ENCODE assay signal across 15 cellular contexts in genomic region chr11:76792505-76793264, GRCh38. TPM values are rescaled to one million over a fixed set of nuclear protein-coding genes. Genes with fewer than 3 reads are reported as not detected.
DNase-seq lines count a peak whose midpoint lies in the region; ATAC-seq and TF ChIP-seq lines count a peak whose summit lies in the region.
"Had no signal": no experiment of that assay in that cellular context is flagged by ENCODE, and none has a peak within 500 bp of the region (broad histone marks: within the 10 kb centered on the region; RNA-seq: fewer than 3 reads in every experiment).

No MANE protein-coding gene starts in this region.

- no peak for DNase-seq in GM23248
- peak; percentile 48 for DNase-seq in left lobe of liver (ENCODE audit: low spot score)
- no peak for DNase-seq in transverse colon
- no peak for DNase-seq in HFFc6
- DNase-seq in COLO668 (lab: John Stamatoyannopoulos, UW; ENCODE audit: unreplicated experiment), result no peak
- no peak for DNase-seq in dermis blood vessel endothelial cell
- DNase-seq: activated CD4-positive, alpha-beta T cell treated with anti-CD3 and anti-CD28 coated beads, Interleukin-2, amount 10 ng/mL, durations not matched to agents 7 days and 5 days; CD4-positive, alpha-beta T cell; NCI-H526 treated with DMSO at 0.1 percent for 48 hours; T-helper 9 cell had no signal

- in situ Hi-C loops in GM23248 (cut with MboI) (loop anchor here (5.0 kb wide), 1 partner anchor 50 kb away; no protein-coding TSS in a partner anchor), transverse colon (cut with MboI; ENCODE audit: low pct_ligation_motif_present in 1 of 4, low pct_unique_long_range_greater_than_20kb in 1 of 4, low sequenced_read_pairs in 3 of 4) (no loop called here)

- no peak for ATAC-seq in left lobe of liver
- ATAC-seq: HCT116 had no signal

- no peak overlapping the region for H2AFZ ChIP-seq in GM23248
- H2AFZ ChIP-seq: parathyroid adenoma had no signal

- peak overlapping the region in 4 of 5 experiments; percentile 57 to 90 (median 73) for H3K27ac Mint-ChIP-seq in brain
- H3K27ac Mint-ChIP-seq in HFFc6, result no peak overlapping the region
- H3K27ac Mint-ChIP-seq: activated CD4-positive, alpha-beta T cell treated with anti-CD3 and anti-CD28 coated beads, Interleukin-2, amount 10 ng/mL, durations not matched to agents 7 days and 5 days; activated T-helper 1 cell treated with anti-CD3 and anti-CD28 coated beads, Interleukin-12 subunit alpha, Interleukin-12 subunit beta, Interleukin-2, Interleukin-4 antibody, amounts not matched to agents 30 ng/mL and 10 ng/mL and 1 ng/mL, durations not matched to agents 14 hours and 24 hours and 36 hours; CD4-positive, alpha-beta T cell had no signal

- no peak for TF ChIP-seq POLR2A in transverse colon (IDR thresholded peaks at IDR 0.05)

- H4K20me1 ChIP-seq in GM23248 (ENCODE audit: insufficient read depth), result peaks cover 11% of the 10 kb centered on the region; the same call in 1 of the 2 replicates

- peaks cover 25% of the 10 kb centered on the region for H3K4me1 ChIP-seq in GM23248 (ENCODE audit: insufficient read depth)
- H3K4me1 ChIP-seq in subcutaneous abdominal adipose tissue (ENCODE audit: control insufficient read depth in 5 of 5, insufficient read depth in 5 of 5, low read length in 5 of 5), result peaks cover 15 to 98% (median 92%) of the 10 kb centered on the region in 5 donors
- H3K4me1 ChIP-seq in transverse colon, result peaks cover 13 to 47% (median 45%) of the 10 kb centered on the region in 4 donors

- H3K4me1 Mint-ChIP-seq in brain (peaks cover 51% of the 10 kb centered on the region), HFFc6 (ENCODE audit: low read depth) (peaks cover 25% of the 10 kb centered on the region)
- H3K4me1 Mint-ChIP-seq: activated CD4-positive, alpha-beta T cell treated with anti-CD3 and anti-CD28 coated beads, Interleukin-2, amount 10 ng/mL, durations not matched to agents 7 days and 5 days had no signal

- H3K27me3 Mint-ChIP-seq in brain, result no peaks in the 10 kb centered on the region
- peaks cover 12% of the 10 kb centered on the region for H3K27me3 Mint-ChIP-seq in HFFc6 (ENCODE audit: insufficient read depth)
- H3K27me3 Mint-ChIP-seq: CD4-positive, alpha-beta T cell had no signal

- H3K27me3 ChIP-seq in GM23248 (replicated peaks; ENCODE audit: insufficient read depth) (no peaks in the 10 kb centered on the region), subcutaneous abdominal adipose tissue (ENCODE audit: control insufficient read depth in 5 of 5, insufficient read depth in 4 of 5, low read length in 5 of 5) (no peaks in the 10 kb centered on the region), transverse colon (no peaks in the 10 kb centered on the region)

- no peaks in the 10 kb centered on the region for H3K9me2 ChIP-seq in GM23248 (ENCODE audit: insufficient read depth)

- peak overlapping the region; percentile 43 for H3K4me2 ChIP-seq in GM23248 (ENCODE audit: unreplicated experiment)

- TF ChIP-seq EP300 in transverse colon (IDR thresholded peaks at IDR 0.05; ENCODE audit: low read depth), result no peak

- peaks cover 64% of the 10 kb centered on the region for H3K36me3 Mint-ChIP-seq in brain
- H3K36me3 Mint-ChIP-seq in HFFc6 (ENCODE audit: low read depth), result peaks cover 22% of the 10 kb centered on the region; the same call in 1 of the 2 replicates

- intact Hi-C loops in transverse colon (cut with DNase I; ENCODE audit: low total_unique reads), result no loop called here

- peak overlapping the region in 4 of 5 experiments; percentile 13 to 49 (median 38) for H3K4me3 Mint-ChIP-seq in brain
- H3K4me3 Mint-ChIP-seq in HFFc6, result no peak overlapping the region
- H3K4me3 Mint-ChIP-seq: activated CD4-positive, alpha-beta T cell treated with anti-CD3 and anti-CD28 coated beads, Interleukin-2, amount 10 ng/mL, durations not matched to agents 7 days and 5 days; activated T-helper 1 cell treated with anti-CD3 and anti-CD28 coated beads, Interleukin-12 subunit alpha, Interleukin-12 subunit beta, Interleukin-2, Interleukin-4 antibody, amounts not matched to agents 30 ng/mL and 10 ng/mL and 1 ng/mL, durations not matched to agents 14 hours and 24 hours and 36 hours; CD4-positive, alpha-beta T cell had no signal

- H3K9me3 ChIP-seq in GM23248 (ENCODE audit: low read depth) (no peaks in the 10 kb centered on the region), subcutaneous abdominal adipose tissue (ENCODE audit: control insufficient read depth in 5 of 5, low read length in 5 of 5) (no peaks in the 10 kb centered on the region), transverse colon (no peaks in the 10 kb centered on the region)

- H3K79me2 ChIP-seq in GM23248 (ENCODE audit: insufficient read depth), result peaks cover 88% of the 10 kb centered on the region

- H3F3A ChIP-seq in GM23248 (ENCODE audit: insufficient read depth), result 0 out of 2 replicates have a peak, but pooled peaks cover 12% of the 10 kb centered on the region

- H3K4me3 ChIP-seq in GM23248 (no peak overlapping the region), subcutaneous abdominal adipose tissue (ENCODE audit: low read depth in 1 of 5, low read length in 5 of 5) (peak overlapping the region in 2 of 5 donors; percentile 9 to 19), transverse colon (no peak overlapping the region)

- H3K36me3 ChIP-seq in GM23248 (ENCODE audit: low read depth) (no peaks in the 10 kb centered on the region), subcutaneous abdominal adipose tissue (ENCODE audit: control insufficient read depth in 5 of 5, insufficient read depth in 5 of 5, low read length in 5 of 5) (peaks cover 0 to 34% (median 25%) of the 10 kb centered on the region in 5 donors), transverse colon (no peaks in the 10 kb centered on the region)

- TF ChIP-seq CTCF in brain (conservative IDR thresholded peaks at IDR 0.05), result no peak
- no peak for TF ChIP-seq CTCF in transverse colon (IDR thresholded peaks at IDR 0.05)
- TF ChIP-seq CTCF in HFFc6 (IDR thresholded peaks at IDR 0.05), result no peak

- H3K9me3 Mint-ChIP-seq in brain, result peaks cover 10 to 31% (median 12%) of the 10 kb centered on the region in 5 experiments
- peaks cover 6% of the 10 kb centered on the region; the same call in 1 of the 2 replicates for H3K9me3 Mint-ChIP-seq in HFFc6
- H3K9me3 Mint-ChIP-seq: activated T-helper 1 cell treated with anti-CD3 and anti-CD28 coated beads, Interleukin-12 subunit alpha, Interleukin-12 subunit beta, Interleukin-2, Interleukin-4 antibody, amounts not matched to agents 30 ng/mL and 10 ng/mL and 1 ng/mL, durations not matched to agents 14 hours and 24 hours and 36 hours; CD4-positive, alpha-beta T cell had no signal

- WGBS in GM23248 (ENCODE audit: low coverage in 1 of 2, low lambda C conversion rate in 2 of 2, missing lambda C conversion rate in 2 of 2), 2 experiments, result 53 to 61% methylated on average over 13 of the region's 13 CpGs
- WGBS in transverse colon (ENCODE audit: low coverage in 1 of 2), 2 donors, result 88 to 92% methylated on average over 6 to 13 of the region's 13 CpGs

- H3K27ac ChIP-seq in GM23248 (peak overlapping the region; percentile 63), subcutaneous abdominal adipose tissue (ENCODE audit: low read depth, low read length) (peak overlapping the region; percentile 75), transverse colon (no peak overlapping the region)

- H3K9ac ChIP-seq in GM23248 (no peak overlapping the region), subcutaneous abdominal adipose tissue (ENCODE audit: low read length in 5 of 5) (peak overlapping the region in 1 of 5 donors; percentile 1)
- H3K9ac ChIP-seq: parathyroid adenoma had no signal

RNA-seq across cellular contexts. Expression of gene TSKU, which starts 9.5 kb away (rescaled TPM):
- total RNA-seq in GM23248 (2014; rRNA removed; shearing (Covaris generic)), result 30.6 and 40.1 TPM in 2 replicates
- 30.8 and 35.2 TPM in 2 replicates for polyA plus RNA-seq in GM23248 (2016; fragmentation: Nextera tagmentation; extraction: Ambion mirVana)
- 3.2 TPM for polyA plus RNA-seq in brain (ENCODE audit: insufficient read depth, low read depth, low replicate concordance)
- 547 TPM for total RNA-seq in left lobe of liver
- total RNA-seq in transverse colon, result 10 to 100 TPM; 32.0 to 80.7 (median 63.4) TPM
- total RNA-seq in HFFc6 (2021; fragmentation: NEBNext Ultra II Directional; extraction: Animal tissue kit (Norgen Biotek cat#: 25700)), result 10 to 100 TPM in 3 of 6 experiments, 1 to 10 TPM in 3; 8.3 to 11.0 (median 10.1) TPM
- 4.4 and 8.7 TPM in 2 replicates for total RNA-seq in dermis blood vessel endothelial cell

Comparison
In these comparisons a context has a peak if more than half of its experiments do, and no peak if none do; other contexts are left out.
1. H3K27ac ChIP-seq: peak in GM23248 (single experiment) and subcutaneous abdominal adipose tissue (single experiment); none in transverse colon (0 of 4).